In genomic region chr7:105876091-105876963, GRCh38 we compare ENCODE assay signal across 1 cellular context.
TF ChIP-seq lines count a peak whose summit lies in the region.

ATXN7L1 (minus strand) TSS chr7:105876599; CDS start chr7:105876558, 41 bp downstream.

TF ChIP-seq in HepG2, 621 proteins besides CTCF, POLR2A, EP300 and RAD21 (continued from another document):
- TF ChIP-seq NFAT5 (CRISPR knock-in tag; IDR thresholded peaks at IDR 0.05) (0 out of 2 replicates have a peak, but pooled peaks have one; percentile 63), PHF8 (CRISPR knock-in tag; IDR thresholded peaks at IDR 0.05) (peak; percentile 47), ZNF816 (CRISPR knock-in tag; IDR thresholded peaks at IDR 0.05; ENCODE audit: borderline replicate concordance) (peak; percentile 9; the same call in 1 of the 2 replicates), SIN3B (IDR thresholded peaks at IDR 0.05; ENCODE audit: low read length) (peak; percentile 31; the same call in 1 of the 2 replicates), YEATS4 (CRISPR knock-in tag; IDR thresholded peaks at IDR 0.05; ENCODE audit: borderline replicate concordance) (peak; percentile 49; the same call in 1 of the 2 replicates), HOMEZ (CRISPR knock-in tag; IDR thresholded peaks at IDR 0.05; ENCODE audit: low read depth) (no peak), ASH2L (IDR thresholded peaks at IDR 0.05; ENCODE audit: insufficient read length, low read depth, low read length) (peak; percentile 62), RNF2 (conservative IDR thresholded peaks at IDR 0.05; ENCODE audit: low read depth) (no peak), ZIK1 (CRISPR knock-in tag; IDR thresholded peaks at IDR 0.05; ENCODE audit: borderline replicate concordance, low read depth) (no peak), NFKBIZ (CRISPR knock-in tag; IDR thresholded peaks at IDR 0.05) (no peak), MED13 (CRISPR knock-in tag; IDR thresholded peaks at IDR 0.05) (0 out of 2 replicates have a peak, but pooled peaks have one; percentile 38), YY1 (IDR thresholded peaks at IDR 0.05; ENCODE audit: insufficient read depth, insufficient replicate concordance, low read depth, low read length) (peak; percentile 84), ZNF501 (CRISPR knock-in tag; IDR thresholded peaks at IDR 0.05) (0 out of 2 replicates have a peak, but pooled peaks have one; percentile 32), ZNF143 (CRISPR knock-in tag; IDR thresholded peaks at IDR 0.05) (no peak)
